In the genomic region with DNA sequence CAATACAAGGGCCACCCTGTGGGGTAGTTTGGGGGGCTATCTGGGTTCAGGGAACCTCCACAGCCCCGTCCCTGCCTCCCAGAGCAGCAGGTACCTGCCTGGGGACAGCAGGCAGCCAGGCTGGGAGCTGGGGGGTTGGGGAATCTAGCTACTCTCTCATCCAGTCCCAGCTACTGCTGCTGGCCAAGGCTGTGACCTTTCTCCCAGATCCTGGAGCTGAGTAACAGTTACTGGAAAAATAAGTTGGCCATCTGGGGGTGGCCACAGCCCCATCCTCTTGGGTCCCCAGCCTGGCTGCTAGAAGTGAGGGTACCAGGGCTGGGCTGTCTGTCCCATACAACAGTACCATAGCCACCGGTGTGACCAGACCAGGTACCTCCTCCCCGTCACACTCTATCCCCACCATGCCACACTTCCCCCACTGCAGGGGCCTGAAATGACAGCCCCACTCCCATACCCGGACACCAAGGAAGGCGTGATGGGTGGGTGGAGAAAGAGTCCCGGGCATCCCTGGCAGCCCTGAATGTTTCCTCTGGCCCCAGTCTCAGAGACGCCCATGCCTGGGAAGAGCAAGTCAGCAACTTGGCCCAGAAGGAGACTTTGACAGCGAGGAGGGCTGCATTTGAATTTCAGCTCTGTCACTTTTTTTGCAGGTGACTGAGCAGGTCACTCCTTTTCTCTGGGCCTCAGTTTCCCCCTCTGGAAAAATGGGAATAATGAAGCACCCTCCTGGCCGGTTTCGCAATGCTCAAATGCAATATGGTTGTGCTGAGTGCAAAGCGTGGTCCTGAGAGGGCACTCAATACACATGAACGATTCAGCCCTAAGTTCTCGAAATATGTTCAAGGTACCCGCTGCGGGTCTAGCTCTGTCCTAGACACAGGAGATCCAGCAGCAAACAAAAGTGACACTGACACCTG, we compare ENCODE assay signal across 10 cellular contexts. TPM values are rescaled to one million over a fixed set of nuclear protein-coding genes. Genes with fewer than 3 reads are reported as not detected.
DNase-seq lines count a peak whose midpoint lies in the region; ATAC-seq and TF ChIP-seq lines count a peak whose summit lies in the region.
"Had no signal": no experiment of that assay in that cellular context is flagged by ENCODE, and none has a peak within 500 bp of the region (broad histone marks: within the 10 kb centered on the region; RNA-seq: fewer than 3 reads in every experiment).

No MANE protein-coding gene starts in this region.

- H3K18ac ChIP-seq in neuronal stem cell (ENCODE audit: low read length): no peak overlapping the region

- H4K8ac ChIP-seq in neuronal stem cell (ENCODE audit: low read depth, low read length): no peak overlapping the region

- ATAC-seq in aorta (ENCODE audit: low FRiP score): peak; percentile 62
- no peak for ATAC-seq in GM18907 (IDR thresholded peaks at IDR 0.05; ENCODE audit: unreplicated experiment)

- H3K9me3 ChIP-seq in neuronal stem cell (replicated peaks in 1 of 2; ENCODE audit: control insufficient read depth in 2 of 2, insufficient read depth in 1 of 2, low read depth in 1 of 2, low read length in 2 of 2): no peaks in the 10 kb centered on the region
- H3K9me3 ChIP-seq in aorta (ENCODE audit: control insufficient read depth, low read length): no peaks in the 10 kb centered on the region

- no peak overlapping the region for H2AFZ ChIP-seq in neuronal stem cell (ENCODE audit: low read length)

- no peak for TF ChIP-seq CTCF in fibroblast of the aortic adventitia (IDR thresholded peaks at IDR 0.05; ENCODE audit: insufficient read depth, low read length)

- DNase-seq in NCI-H446 (lab: John Stamatoyannopoulos, UW): peak; percentile 32 to 41
- no peak for DNase-seq in NCI-H446 treated with DMSO at 0.1 percent for 48 hours (lab: John Stamatoyannopoulos, UW)
- peak; percentile 61 for DNase-seq in fibroblast of the aortic adventitia (ENCODE audit: low read depth)
- DNase-seq in neuronal stem cell (ENCODE audit: low spot score): no peak
- DNase-seq in aorta: peak in 1 of 2 donors; percentile 81
- DNase-seq in activated CD8-positive, alpha-beta memory T cell treated with anti-CD3 and anti-CD28 coated beads for 24 hours: no peak
- no peak for DNase-seq in stimulated activated naive CD4-positive, alpha-beta T cell (lab: John Stamatoyannopoulos, UW)
- DNase-seq: activated CD4-positive, alpha-beta T cell treated with anti-CD3 and anti-CD28 coated beads, Interleukin-2, amount 50 U/mL, for 48 hours; NCI-H1417 treated with DMSO at 0.1 percent for 48 hours had no signal

- no peak overlapping the region for H3K27ac ChIP-seq in neuronal stem cell (replicated peaks; ENCODE audit: low read length)
- peak overlapping the region; percentile 57 to 97 for H3K27ac ChIP-seq in aorta (ENCODE audit: low read depth in 1 of 2, low read length in 2 of 2)

- no CpG with 5 or more reads among the region's 15 CpGs for WGBS in neuronal stem cell (ENCODE audit: extremely low coverage in 2 of 2, insufficient read length in 2 of 2, insufficient replicate concordance in 1 of 2), 2 donors
- 56 to 57% methylated on average over 15 of the region's 15 CpGs for WGBS in aorta, 2 donors

- H3K4ac ChIP-seq in neuronal stem cell (ENCODE audit: low read length): no peak overlapping the region

- no peak overlapping the region for H3K23ac ChIP-seq in neuronal stem cell (ENCODE audit: low read depth, low read length, poor library complexity)

- no peak overlapping the region for H2BK120ac ChIP-seq in neuronal stem cell (ENCODE audit: low read depth, low read length)

- H3K14ac ChIP-seq in neuronal stem cell (ENCODE audit: low read length): no peak overlapping the region

- H2BK15ac ChIP-seq in neuronal stem cell (ENCODE audit: low read length): peak overlapping the region; percentile 27

- no peaks in the 10 kb centered on the region for H3K4me1 ChIP-seq in neuronal stem cell (ENCODE audit: control insufficient read depth in 2 of 2, insufficient read depth in 1 of 2, low read depth in 1 of 2, low read length in 2 of 2)
- H3K4me1 ChIP-seq in aorta (ENCODE audit: control insufficient read depth in 1 of 2, insufficient read depth in 2 of 2, low read length in 2 of 2): peaks cover 0 to 4% of the 10 kb centered on the region in 2 donors

- no peak overlapping the region for H4K91ac ChIP-seq in neuronal stem cell (ENCODE audit: low read depth, low read length, poor library complexity)

- H3K4me3 ChIP-seq in fibroblast of the aortic adventitia (ENCODE audit: low read depth, low read length) (no peak overlapping the region), neuronal stem cell (ENCODE audit: low read length in 2 of 2) (no peak overlapping the region), aorta (ENCODE audit: low read length in 2 of 2) (no peak overlapping the region)

- no peak overlapping the region for H3K4me2 ChIP-seq in neuronal stem cell (ENCODE audit: insufficient read depth, low read length, poor library complexity, severe bottlenecking)

- H2BK5ac ChIP-seq in neuronal stem cell (ENCODE audit: low read length): no peak overlapping the region

- H2BK12ac ChIP-seq in neuronal stem cell (ENCODE audit: low read length): no peak overlapping the region

- H3K27me3 ChIP-seq in neuronal stem cell (ENCODE audit: control insufficient read depth in 3 of 3, insufficient read depth in 3 of 3, low read depth in 1 of 3, low read length in 3 of 3): peaks cover 0 to 34% (median 0%) of the 10 kb centered on the region in 3 experiments
- H3K27me3 ChIP-seq in aorta (ENCODE audit: control insufficient read depth in 1 of 2, insufficient read depth in 2 of 2, low read length in 1 of 2): no peaks in the 10 kb centered on the region

- no peak overlapping the region for H2AK5ac ChIP-seq in neuronal stem cell (ENCODE audit: low read depth, low read length)

- H3K79me1 ChIP-seq in neuronal stem cell (ENCODE audit: low read depth, low read length): no peaks in the 10 kb centered on the region

- intact Hi-C loops in aorta (cut with DNase I): loop anchor here in 1 of 2 donors (2.0 to 5.0 kb wide), 3 partner anchors 69 to 122 kb away; no protein-coding TSS in a partner anchor

- no peaks in the 10 kb centered on the region for H3K36me3 ChIP-seq in neuronal stem cell (replicated peaks in 1 of 2; ENCODE audit: control insufficient read depth in 2 of 2, insufficient read depth in 2 of 2, low read length in 2 of 2)
- no peaks in the 10 kb centered on the region for H3K36me3 ChIP-seq in aorta (ENCODE audit: control insufficient read depth in 1 of 2, insufficient read depth in 2 of 2, low read length in 1 of 2)

- no peak overlapping the region for H3K9ac ChIP-seq in neuronal stem cell (ENCODE audit: low read depth, low read length, poor library complexity)

RNA-seq across cellular contexts. Expression of a gene that starts 30.7 kb away (rescaled TPM):
- total RNA-seq in fibroblast of the aortic adventitia (ENCODE audit: low replicate concordance): 79.5 and 83.2 TPM in 2 replicates
- polyA plus RNA-seq in neuronal stem cell (2013, experiment 1 of 2): 4.0 TPM
- polyA plus RNA-seq in neuronal stem cell (2013, experiment 2 of 2): 4.5 TPM
- 100 to 1,000 TPM; 175 to 188 TPM for total RNA-seq in aorta
- 10 to 100 TPM; 37.5 to 37.7 TPM for polyA plus RNA-seq in aorta

Comparison
In these comparisons a context has a peak if more than half of its experiments do, and no peak if none do; other contexts are left out.
1. DNase-seq: peak in NCI-H446 (2 of 2) and fibroblast of the aortic adventitia (single experiment); none in NCI-H446 treated with DMSO at 0.1 percent for 48 hours (single experiment), neuronal stem cell (single experiment), activated CD8-positive, alpha-beta memory T cell treated with anti-CD3 and anti-CD28 coated beads for 24 hours (single experiment) and stimulated activated naive CD4-positive, alpha-beta T cell (0 of 6).